Comparison of ENCODE assay signal across 16 cellular contexts in genomic region chr2:138421315-138421970, GRCh38.
A peak's percentile ranks its signal among the peaks of the same experiment; 100 is the strongest.
DNase-seq lines count a peak whose midpoint lies in the region; ATAC-seq and TF ChIP-seq lines count a peak whose summit lies in the region.
"Had no signal": no experiment of that assay in that cellular context is flagged by ENCODE, and none has a peak within 500 bp of the region (broad histone marks: within the 10 kb centered on the region; RNA-seq: fewer than 3 reads in every experiment).

No MANE protein-coding gene starts in this region.

- TF ChIP-seq EP300 in SK-N-SH (IDR thresholded peaks at IDR 0.05; ENCODE audit: borderline replicate concordance in 1 of 2, low read depth in 1 of 2, low read length in 1 of 2): no peak

- no peaks in the 10 kb centered on the region for H3K27me3 ChIP-seq in GM23248 (replicated peaks; ENCODE audit: insufficient read depth)
- no peaks in the 10 kb centered on the region for H3K27me3 ChIP-seq in SK-N-SH (ENCODE audit: insufficient read depth)
- no peaks in the 10 kb centered on the region for H3K27me3 ChIP-seq in fibroblast of lung (ENCODE audit: control insufficient read depth, insufficient read depth, low read length)
- H3K27me3 ChIP-seq in trophoblast cell (ENCODE audit: insufficient read depth, low read length): no peaks in the 10 kb centered on the region
- no peaks in the 10 kb centered on the region for H3K27me3 ChIP-seq in neuronal stem cell (ENCODE audit: control insufficient read depth in 3 of 3, insufficient read depth in 3 of 3, low read depth in 1 of 3, low read length in 3 of 3)

- H3K4me2 ChIP-seq in GM23248 (ENCODE audit: unreplicated experiment) (peak overlapping the region; percentile 56), SK-N-SH (peak overlapping the region; percentile 43), fibroblast of lung (ENCODE audit: extremely low read depth, insufficient read depth, low read length) (peak overlapping the region; percentile 18), trophoblast cell (ENCODE audit: low read length) (no peak overlapping the region), neuronal stem cell (ENCODE audit: insufficient read depth, low read length, poor library complexity, severe bottlenecking) (no peak overlapping the region)

- peak overlapping the region; percentile 28 for H3K27ac ChIP-seq in GM23248
- H3K27ac ChIP-seq in SK-N-SH (ENCODE audit: low read depth in 2 of 2, low read length in 1 of 2): peak overlapping the region in 1 of 2 experiments; percentile 42; a peak in 2 of 4 replicates
- no peak overlapping the region for H3K27ac ChIP-seq in fibroblast of lung (ENCODE audit: insufficient read depth, low read length)
- peak overlapping the region; percentile 79 for H3K27ac ChIP-seq in trophoblast cell (ENCODE audit: low read depth, low read length)
- H3K27ac ChIP-seq in neuronal stem cell (replicated peaks; ENCODE audit: low read length): no peak overlapping the region
- H3K27ac ChIP-seq: HL-60, psoas muscle had no signal

- TF ChIP-seq CTCF in SK-N-SH (IDR thresholded peaks at IDR 0.05): no peak
- TF ChIP-seq CTCF in fibroblast of lung (conservative IDR thresholded peaks at IDR 0.05 in 1 of 2, IDR thresholded peaks at IDR 0.05 in 1 of 2; ENCODE audit: low read depth in 1 of 2, low read length in 2 of 2): no peak

- CTCF ChIA-PET in SK-N-SH (lab: Yijun Ruan, JAX): no interaction called here

- H3K79me2 ChIP-seq in GM23248 (ENCODE audit: insufficient read depth) (no peaks in the 10 kb centered on the region), SK-N-SH (ENCODE audit: insufficient read depth) (no peaks in the 10 kb centered on the region), fibroblast of lung (ENCODE audit: control insufficient read depth, insufficient read depth, low read length) (no peaks in the 10 kb centered on the region), trophoblast cell (ENCODE audit: control insufficient read depth, insufficient read depth, low read length, poor library complexity) (no peaks in the 10 kb centered on the region)

- no peaks in the 10 kb centered on the region for H4K20me1 ChIP-seq in GM23248 (ENCODE audit: insufficient read depth)
- H4K20me1 ChIP-seq in SK-N-SH (ENCODE audit: insufficient read depth): no peaks in the 10 kb centered on the region
- no peaks in the 10 kb centered on the region for H4K20me1 ChIP-seq in fibroblast of lung (ENCODE audit: control insufficient read depth, extremely low read depth, insufficient read depth, low read length)

- H2BK5ac ChIP-seq in trophoblast cell (ENCODE audit: low read depth, low read length, poor library complexity) (peak overlapping the region; percentile 77), neuronal stem cell (ENCODE audit: low read length) (no peak overlapping the region)

- H4K91ac ChIP-seq in trophoblast cell (ENCODE audit: low read depth, low read length) (no peak overlapping the region), neuronal stem cell (ENCODE audit: low read depth, low read length, poor library complexity) (no peak overlapping the region)

- no peak overlapping the region for H3K23ac ChIP-seq in trophoblast cell (ENCODE audit: low read length)
- H3K23ac ChIP-seq in neuronal stem cell (ENCODE audit: low read depth, low read length, poor library complexity): no peak overlapping the region

- H3K4me3 ChIP-seq in GM23248: no peak overlapping the region
- H3K4me3 ChIP-seq in SK-N-SH (ENCODE audit: low read depth in 2 of 2, low read length in 1 of 2): no peak overlapping the region
- H3K4me3 ChIP-seq in fibroblast of lung (replicated peaks in 1 of 4; ENCODE audit: control extremely low read depth in 1 of 4, insufficient read depth in 1 of 4, low read depth in 3 of 4, low read length in 4 of 4): no peak overlapping the region
- no peak overlapping the region for H3K4me3 ChIP-seq in trophoblast cell (ENCODE audit: low read depth, low read length)
- H3K4me3 ChIP-seq in neuronal stem cell (ENCODE audit: low read length in 2 of 2): no peak overlapping the region
- H3K4me3 ChIP-seq: psoas muscle had no signal

- H3K18ac ChIP-seq in trophoblast cell (ENCODE audit: low read length) (no peak overlapping the region), neuronal stem cell (ENCODE audit: low read length) (no peak overlapping the region)

- DNase-seq in GM23248: peak; percentile 53
- DNase-seq in SK-N-SH: no peak
- DNase-seq in fibroblast of lung (ENCODE audit: low read depth in 2 of 2): peak; percentile 17 to 49
- peak; percentile 17 to 87 for DNase-seq in trophoblast cell
- no peak for DNase-seq in H4 (ENCODE audit: low spot score)
- DNase-seq in neuronal stem cell (ENCODE audit: low spot score): no peak
- DNase-seq: activated naive CD8-positive, alpha-beta T cell treated with anti-CD3 and anti-CD28 coated beads for 36 hours; NCI-H1048; NCI-H510A; psoas muscle; SHP77; stimulated activated CD4-positive, alpha-beta T cell treated with anti-CD3 and anti-CD28 coated beads, Interleukin-4, amount 100 ng/mL, for 24 hours; stimulated activated naive CD8-positive, alpha-beta T cell treated with anti-CD3 and anti-CD28 coated beads, Interleukin-15, Interleukin-2, amounts not matched to agents 100 U/mL and 50 U/mL, for 24 hours had no signal

- POLR2A ChIA-PET in SK-N-SH (lab: Yijun Ruan, JAX): no interaction called here

- H3K9me3 ChIP-seq in GM23248 (ENCODE audit: low read depth): no peaks in the 10 kb centered on the region
- no peaks in the 10 kb centered on the region for H3K9me3 ChIP-seq in SK-N-SH
- H3K9me3 ChIP-seq in fibroblast of lung (ENCODE audit: control insufficient read depth, insufficient read depth, low read depth, low read length): no peaks in the 10 kb centered on the region
- H3K9me3 ChIP-seq in trophoblast cell (ENCODE audit: insufficient read depth, low read depth, low read length): peaks cover 2% of the 10 kb centered on the region
- H3K9me3 ChIP-seq in neuronal stem cell (replicated peaks in 1 of 2; ENCODE audit: control insufficient read depth in 2 of 2, insufficient read depth in 1 of 2, low read depth in 1 of 2, low read length in 2 of 2): peaks cover 0 to 2% of the 10 kb centered on the region in 2 donors
- H3K9me3 ChIP-seq: psoas muscle had no signal

- peak overlapping the region; percentile 62 for H3K4ac ChIP-seq in trophoblast cell (ENCODE audit: low read depth, low read length)
- H3K4ac ChIP-seq in neuronal stem cell (ENCODE audit: low read length): no peak overlapping the region

- H3K14ac ChIP-seq in trophoblast cell (ENCODE audit: low read length) (no peak overlapping the region), neuronal stem cell (ENCODE audit: low read length) (no peak overlapping the region)

- H2AK5ac ChIP-seq in trophoblast cell (ENCODE audit: low read length) (no peak overlapping the region), neuronal stem cell (ENCODE audit: low read depth, low read length) (no peak overlapping the region)

- in situ Hi-C loops in GM23248 (cut with MboI): no loop called here

- H3K9ac ChIP-seq in GM23248 (no peak overlapping the region), SK-N-SH (no peak overlapping the region), fibroblast of lung (ENCODE audit: insufficient read depth, low read length) (no peak overlapping the region), trophoblast cell (ENCODE audit: low read length) (no peak overlapping the region), neuronal stem cell (ENCODE audit: low read depth, low read length, poor library complexity) (no peak overlapping the region)

- no peak for ATAC-seq in HG03342 (IDR thresholded peaks at IDR 0.05; ENCODE audit: unreplicated experiment)
- ATAC-seq in HG02852 (IDR thresholded peaks at IDR 0.05; ENCODE audit: unreplicated experiment): no peak
- ATAC-seq: stimulated activated naive CD8-positive, alpha-beta T cell treated with anti-CD3 and anti-CD28 coated beads, Interleukin-15, Interleukin-2, amounts not matched to agents 100 U/mL and 50 U/mL, for 24 hours had no signal

- no peaks in the 10 kb centered on the region for H3K36me3 ChIP-seq in GM23248 (ENCODE audit: low read depth)
- H3K36me3 ChIP-seq in SK-N-SH (replicated peaks in 1 of 2; ENCODE audit: control insufficient read depth in 1 of 2, insufficient read depth in 2 of 2, low read length in 1 of 2): no peaks in the 10 kb centered on the region
- H3K36me3 ChIP-seq in fibroblast of lung (ENCODE audit: control insufficient read depth, insufficient read depth, low read length): no peaks in the 10 kb centered on the region
- peaks cover 2% of the 10 kb centered on the region in 2 experiments for H3K36me3 ChIP-seq in trophoblast cell (ENCODE audit: control insufficient read depth in 1 of 2, insufficient read depth in 2 of 2, low read length in 2 of 2)
- H3K36me3 ChIP-seq in neuronal stem cell (replicated peaks in 1 of 2; ENCODE audit: control insufficient read depth in 2 of 2, insufficient read depth in 2 of 2, low read length in 2 of 2): no peaks in the 10 kb centered on the region

- WGBS in GM23248 (ENCODE audit: low coverage in 1 of 2, low lambda C conversion rate in 2 of 2, missing lambda C conversion rate in 2 of 2), 2 experiments: 57 to 64% methylated on average over 3 of the region's 3 CpGs
- 71% methylated on average over 3 of the region's 3 CpGs for WGBS in SK-N-SH (ENCODE audit: low lambda C conversion rate)
- no CpG with 5 or more reads among the region's 3 CpGs for WGBS in trophoblast cell (ENCODE audit: extremely low coverage, insufficient coverage, insufficient read length)
- 100% methylated on average over 1 of the region's 3 CpGs; no CpG with 5 or more reads in 1 of the 2 donors for WGBS in neuronal stem cell (ENCODE audit: extremely low coverage in 2 of 2, insufficient read length in 2 of 2, insufficient replicate concordance in 1 of 2), 2 donors

- peak overlapping the region; percentile 30 for H2BK12ac ChIP-seq in trophoblast cell (ENCODE audit: low read length)
- no peak overlapping the region for H2BK12ac ChIP-seq in neuronal stem cell (ENCODE audit: low read length)

- H2BK120ac ChIP-seq in trophoblast cell (ENCODE audit: insufficient read depth, low read length, poor library complexity) (peak overlapping the region; percentile 83), neuronal stem cell (ENCODE audit: low read depth, low read length) (no peak overlapping the region)

- TF ChIP-seq RAD21 in SK-N-SH (IDR thresholded peaks at IDR 0.05; ENCODE audit: low read length): no peak

- H3F3A ChIP-seq in GM23248 (ENCODE audit: insufficient read depth) (peaks cover 14% of the 10 kb centered on the region; the same call in 1 of the 2 replicates), SK-N-SH (replicated peaks; ENCODE audit: insufficient read depth) (peaks cover 13% of the 10 kb centered on the region)

- H3K79me1 ChIP-seq in trophoblast cell (ENCODE audit: low read length): peaks cover 12% of the 10 kb centered on the region
- H3K79me1 ChIP-seq in neuronal stem cell (ENCODE audit: low read depth, low read length): no peaks in the 10 kb centered on the region

- H2AFZ ChIP-seq in GM23248 (no peak overlapping the region), SK-N-SH (ENCODE audit: low read depth) (peak overlapping the region; percentile 16; the same call in 1 of the 2 replicates), fibroblast of lung (ENCODE audit: low read length) (no peak overlapping the region), trophoblast cell (ENCODE audit: insufficient read depth, low read length, poor library complexity) (no peak overlapping the region), neuronal stem cell (ENCODE audit: low read length) (no peak overlapping the region)

- H3K9me2 ChIP-seq in GM23248 (ENCODE audit: insufficient read depth) (no peaks in the 10 kb centered on the region), SK-N-SH (no peaks in the 10 kb centered on the region)

- H4K8ac ChIP-seq in trophoblast cell (ENCODE audit: low read depth, low read length) (no peak overlapping the region), neuronal stem cell (ENCODE audit: low read depth, low read length) (no peak overlapping the region)

- no peak overlapping the region for H4K12ac ChIP-seq in trophoblast cell (ENCODE audit: low read depth, low read length)

- no peak overlapping the region for H2BK15ac ChIP-seq in neuronal stem cell (ENCODE audit: low read length)

- H3K4me1 ChIP-seq in GM23248 (ENCODE audit: insufficient read depth): peaks cover 19% of the 10 kb centered on the region
- H3K4me1 ChIP-seq in SK-N-SH (ENCODE audit: control insufficient read depth in 1 of 2, insufficient read depth in 2 of 2, low read depth in 1 of 2, low read length in 1 of 2): peaks cover 0 to 12% of the 10 kb centered on the region in 2 experiments; a peak in 1 of 4 replicates
- peaks cover 4% of the 10 kb centered on the region for H3K4me1 ChIP-seq in fibroblast of lung (ENCODE audit: control insufficient read depth, extremely low read depth, insufficient read depth, low read length)
- H3K4me1 ChIP-seq in trophoblast cell (ENCODE audit: control insufficient read depth in 1 of 2, insufficient read depth in 2 of 2, low read length in 2 of 2): peaks cover 5 to 6% of the 10 kb centered on the region in 2 experiments
- peaks cover 0 to 3% of the 10 kb centered on the region in 2 donors for H3K4me1 ChIP-seq in neuronal stem cell (ENCODE audit: control insufficient read depth in 2 of 2, insufficient read depth in 1 of 2, low read depth in 1 of 2, low read length in 2 of 2)

Comparison
In these comparisons a context has a peak if more than half of its experiments do, and no peak if none do; other contexts are left out.
1. DNase-seq: peak in GM23248 (single experiment), fibroblast of lung (2 of 2) and trophoblast cell (2 of 2); none in SK-N-SH (single experiment), H4 (single experiment) and neuronal stem cell (single experiment).
2. H3K27ac ChIP-seq: peak in GM23248 (single experiment) and trophoblast cell (single experiment); none in fibroblast of lung (single experiment) and neuronal stem cell (single experiment).
3. H3K4me2 ChIP-seq: peak in GM23248 (single experiment), SK-N-SH (single experiment) and fibroblast of lung (single experiment); none in trophoblast cell (single experiment) and neuronal stem cell (single experiment).